In the genomic region with DNA sequence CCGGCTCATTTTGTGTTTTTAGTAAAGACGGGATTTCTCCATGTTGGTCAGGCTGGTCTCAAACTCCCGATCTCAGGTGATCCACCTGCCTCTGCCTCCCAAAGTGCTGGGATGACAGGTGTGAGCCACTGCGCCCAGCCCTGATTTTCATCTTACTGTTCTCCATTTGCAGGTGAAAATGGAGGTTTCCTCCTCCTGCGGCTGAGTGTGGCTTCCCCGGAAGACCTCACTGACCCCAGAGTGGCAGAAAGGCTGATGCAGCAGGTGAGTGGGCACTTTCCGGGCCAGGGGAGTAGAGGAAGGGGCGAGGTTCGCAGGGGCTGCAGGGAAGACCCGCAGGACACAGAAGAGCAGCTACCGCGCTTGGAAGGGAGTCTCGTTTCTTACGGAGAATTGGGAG, we compare ENCODE assay signal across 28 cellular contexts. TPM values are rescaled to one million over a fixed set of nuclear protein-coding genes. Genes with fewer than 3 reads are reported as not detected.
DNase-seq lines count a peak whose midpoint lies in the region; ATAC-seq and TF ChIP-seq lines count a peak whose summit lies in the region.
"Had no signal": no experiment of that assay in that cellular context is flagged by ENCODE, and none has a peak within 500 bp of the region (broad histone marks: within the 10 kb centered on the region; RNA-seq: fewer than 3 reads in every experiment).

No MANE protein-coding gene starts in this region.

- DNase-seq in activated CD8-positive, alpha-beta memory T cell treated with anti-CD3 and anti-CD28 coated beads, Interleukin-2, amount 10 ng/mL, durations not matched to agents 7 days and 5 days = peak; percentile 33
- no peak for DNase-seq in activated CD8-positive, alpha-beta memory T cell treated with anti-CD3 and anti-CD28 coated beads, Interleukin-2, amount 50 U/mL, for 4 hours
- DNase-seq in WTC11 (ENCODE audit: low spot score) = no peak
- DNase-seq in left colon = no peak
- peak; percentile 50 for DNase-seq in sigmoid colon
- DNase-seq in HPDE6-E6E7 (ENCODE audit: extremely low spot score) = no peak
- DNase-seq: ACHN; COR-L47; DND-41; GM23248; MM.1S; NCI-H1048; NCI-H1417 treated with DMSO at 0.1 percent for 48 hours; NCI-H187 treated with DMSO at 0.1 percent for 48 hours; NCI-H226; NCI-H510A treated with DMSO at 0.1 percent for 48 hours; NCI-H774; NK-92 treated with Interleukin-12 subunit alpha and Interleukin-12 subunit beta, amount 100 ng/mL, for 24 hours; SHP77 treated with DMSO at 0.1 percent for 48 hours had no signal

- no peaks in the 10 kb centered on the region for H3K36me3 Mint-ChIP-seq in activated CD8-positive, alpha-beta memory T cell treated with anti-CD3 and anti-CD28 coated beads, Interleukin-2, amount 10 ng/mL, durations not matched to agents 7 days and 5 days
- H3K36me3 Mint-ChIP-seq in WTC11 = no peaks in the 10 kb centered on the region
- peaks cover 31% of the 10 kb centered on the region for H3K36me3 Mint-ChIP-seq in stimulated activated memory B cell treated with anti-CD40 and anti-IgM and Interleukin-4, amounts not matched to agents 10 μg/mL and 1 μg/mL and 100 μg/mL, for 72 hours

- no peak for TF ChIP-seq CTCF in WTC11 (IDR thresholded peaks at IDR 0.05)
- no peak for TF ChIP-seq CTCF in sigmoid colon (IDR thresholded peaks at IDR 0.05)

- CTCF ChIA-PET in activated CD8-positive, alpha-beta memory T cell treated with anti-CD3 and anti-CD28 coated beads, Interleukin-2, amount 10 ng/mL, durations not matched to agents 7 days and 5 days (lab: Charles Lee) = interaction anchor here (0.6 to 0.7 kb wide), 2 partner anchors 18 to 860 kb away, joined by 3 to 4 read pairs; no protein-coding TSS in a partner anchor
- CTCF ChIA-PET in WTC11 (lab: Charles Lee) = interaction anchor here (0.7 to 2.2 kb wide), 3 partner anchors 15 to 104 kb away, joined by 5 to 10 read pairs (median 6); no protein-coding TSS in a partner anchor

- H3K27ac ChIP-seq in sigmoid colon = no peak overlapping the region
- H3K27ac ChIP-seq: 22Rv1, BLaER1, GM23248, RWPE1, SK-N-MC had no signal

- H3K27me3 Mint-ChIP-seq in activated CD8-positive, alpha-beta memory T cell treated with anti-CD3 and anti-CD28 coated beads, Interleukin-2, amount 10 ng/mL, durations not matched to agents 7 days and 5 days = peaks cover 7% of the 10 kb centered on the region
- peaks cover 7% of the 10 kb centered on the region for H3K27me3 Mint-ChIP-seq in WTC11 (ENCODE audit: low read depth)
- peaks cover 15% of the 10 kb centered on the region for H3K27me3 Mint-ChIP-seq in stimulated activated memory B cell treated with anti-CD40 and anti-IgM and Interleukin-4, amounts not matched to agents 10 μg/mL and 1 μg/mL and 100 μg/mL, for 72 hours
- H3K27me3 Mint-ChIP-seq: CD4-positive, alpha-beta T cell had no signal

- POLR2A ChIA-PET in WTC11 (lab: Charles Lee) = no interaction called here

- peaks cover 0 to 15% (median 0%) of the 10 kb centered on the region in 3 donors for H3K27me3 ChIP-seq in sigmoid colon
- H3K27me3 ChIP-seq: BLaER1 had no signal

- no peak for TF ChIP-seq POLR2A in sigmoid colon (IDR thresholded peaks at IDR 0.05)

- ATAC-seq in activated CD8-positive, alpha-beta memory T cell treated with anti-CD3 and anti-CD28 coated beads, Interleukin-2, amount 10 ng/mL, durations not matched to agents 7 days and 5 days = no peak
- ATAC-seq in WTC11 (peak; percentile 28; the same call in 1 of the 2 replicates), left colon (peak; percentile 1), HG02588 (IDR thresholded peaks at IDR 0.05; ENCODE audit: unreplicated experiment) (no peak)
- no peak for ATAC-seq in stimulated activated memory B cell treated with anti-CD40 and anti-IgM and Interleukin-4, amounts not matched to agents 10 μg/mL and 1 μg/mL and 100 μg/mL, for 72 hours
- ATAC-seq: HCT116 had no signal

- H3K27ac Mint-ChIP-seq in activated CD8-positive, alpha-beta memory T cell treated with anti-CD3 and anti-CD28 coated beads, Interleukin-2, amount 10 ng/mL, durations not matched to agents 7 days and 5 days = no peak overlapping the region
- no peak overlapping the region for H3K27ac Mint-ChIP-seq in WTC11
- H3K27ac Mint-ChIP-seq in stimulated activated memory B cell treated with anti-CD40 and anti-IgM and Interleukin-4, amounts not matched to agents 10 μg/mL and 1 μg/mL and 100 μg/mL, for 72 hours = no peak overlapping the region
- H3K27ac Mint-ChIP-seq: CD4-positive, alpha-beta T cell had no signal

- H3K36me3 ChIP-seq in sigmoid colon = peaks cover 0 to 8% (median 0%) of the 10 kb centered on the region in 4 donors

- intact Hi-C loops in left colon (cut with DNase I, micrococcal nuclease) = no loop called here
- intact Hi-C loops in sigmoid colon (cut with DNase I) = no loop called here

- no peak overlapping the region for H3K4me3 Mint-ChIP-seq in activated CD8-positive, alpha-beta memory T cell treated with anti-CD3 and anti-CD28 coated beads, Interleukin-2, amount 10 ng/mL, durations not matched to agents 7 days and 5 days
- no peak overlapping the region for H3K4me3 Mint-ChIP-seq in WTC11
- H3K4me3 Mint-ChIP-seq in stimulated activated memory B cell treated with anti-CD40 and anti-IgM and Interleukin-4, amounts not matched to agents 10 μg/mL and 1 μg/mL and 100 μg/mL, for 72 hours = no peak overlapping the region
- H3K4me3 Mint-ChIP-seq: CD4-positive, alpha-beta T cell had no signal

- H3K9me3 Mint-ChIP-seq in activated CD8-positive, alpha-beta memory T cell treated with anti-CD3 and anti-CD28 coated beads, Interleukin-2, amount 10 ng/mL, durations not matched to agents 7 days and 5 days (ENCODE audit: low read depth) = no peaks in the 10 kb centered on the region
- no peaks in the 10 kb centered on the region for H3K9me3 Mint-ChIP-seq in WTC11
- no peaks in the 10 kb centered on the region for H3K9me3 Mint-ChIP-seq in stimulated activated memory B cell treated with anti-CD40 and anti-IgM and Interleukin-4, amounts not matched to agents 10 μg/mL and 1 μg/mL and 100 μg/mL, for 72 hours
- H3K9me3 Mint-ChIP-seq: CD4-positive, alpha-beta T cell had no signal

- H3K4me3 ChIP-seq in sigmoid colon = no peak overlapping the region
- H3K4me3 ChIP-seq: BLaER1, GM23248, SK-N-MC had no signal

- H3K4me1 ChIP-seq in sigmoid colon = no peaks in the 10 kb centered on the region

- peaks cover 1% of the 10 kb centered on the region for H3K4me1 Mint-ChIP-seq in activated CD8-positive, alpha-beta memory T cell treated with anti-CD3 and anti-CD28 coated beads, Interleukin-2, amount 10 ng/mL, durations not matched to agents 7 days and 5 days
- no peaks in the 10 kb centered on the region for H3K4me1 Mint-ChIP-seq in WTC11
- H3K4me1 Mint-ChIP-seq in stimulated activated memory B cell treated with anti-CD40 and anti-IgM and Interleukin-4, amounts not matched to agents 10 μg/mL and 1 μg/mL and 100 μg/mL, for 72 hours = peaks cover 21% of the 10 kb centered on the region

- 85 to 92% methylated on average over 14 of the region's 14 CpGs for WGBS in sigmoid colon, 2 donors

- TF ChIP-seq EP300 in sigmoid colon (IDR thresholded peaks at IDR 0.05) = no peak

- no peaks in the 10 kb centered on the region for H3K9me3 ChIP-seq in sigmoid colon
- H3K9me3 ChIP-seq: BLaER1 had no signal

TF ChIP-seq in WTC11, 78 proteins besides CTCF, POLR2A, EP300 and RAD21:
- TF ChIP-seq, protein P1, sequence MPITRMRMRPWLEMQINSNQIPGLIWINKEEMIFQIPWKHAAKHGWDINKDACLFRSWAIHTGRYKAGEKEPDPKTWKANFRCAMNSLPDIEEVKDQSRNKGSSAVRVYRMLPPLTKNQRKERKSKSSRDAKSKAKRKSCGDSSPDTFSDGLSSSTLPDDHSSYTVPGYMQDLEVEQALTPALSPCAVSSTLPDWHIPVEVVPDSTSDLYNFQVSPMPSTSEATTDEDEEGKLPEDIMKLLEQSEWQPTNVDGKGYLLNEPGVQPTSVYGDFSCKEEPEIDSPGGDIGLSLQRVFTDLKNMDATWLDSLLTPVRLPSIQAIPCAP (CRISPR knock-in tag; IDR thresholded peaks at IDR 0.05) = no peak
- TF ChIP-seq SOX15 (CRISPR knock-in tag; IDR thresholded peaks at IDR 0.05) = no peak
- TF ChIP-seq ATF2 (CRISPR knock-in tag; IDR thresholded peaks at IDR 0.05; ENCODE audit: borderline replicate concordance, low read depth) = no peak
TF ChIP-seq in WTC11: peak in this region for 0.

RNA-seq across cellular contexts. Expression of gene MUC20, which starts 8.7 kb away (rescaled TPM):
- 1 to 10 TPM in 1 of 2 experiments, under 1 TPM in 1; 0.85 to 1.9 TPM for total RNA-seq in activated CD8-positive, alpha-beta memory T cell treated with anti-CD3 and anti-CD28 coated beads, Interleukin-2, amount 10 ng/mL, durations not matched to agents 7 days and 5 days
- total RNA-seq in WTC11 (2021) (0.34 to 0.77 TPM (median 0.57 TPM) in 3 replicates), left colon (100 to 1,000 TPM; 110 to 115 TPM), sigmoid colon (10 to 100 TPM in 2 of 4 donors, 1 to 10 TPM in 2; 2.9 to 20.8 (median 7.1) TPM)
- polyA plus RNA-seq in sigmoid colon = 10 to 100 TPM in 2 of 3 donors, 1 to 10 TPM in 1; 7.8 to 48.7 (median 13.9) TPM
- total RNA-seq: GM23248, LHCN-M2 had no signal
- polyA plus RNA-seq: GM23248 had no signal

Comparison
In these comparisons a context has a peak if more than half of its experiments do, and no peak if none do; other contexts are left out.
1. DNase-seq: peak in activated CD8-positive, alpha-beta memory T cell treated with anti-CD3 and anti-CD28 coated beads, Interleukin-2, amount 10 ng/mL, durations not matched to agents 7 days and 5 days (single experiment) and sigmoid colon (single experiment); none in activated CD8-positive, alpha-beta memory T cell treated with anti-CD3 and anti-CD28 coated beads, Interleukin-2, amount 50 U/mL, for 4 hours (single experiment), WTC11 (single experiment), left colon (0 of 2) and HPDE6-E6E7 (single experiment).
2. ATAC-seq: peak in WTC11 (single experiment) and left colon (single experiment); none in activated CD8-positive, alpha-beta memory T cell treated with anti-CD3 and anti-CD28 coated beads, Interleukin-2, amount 10 ng/mL, durations not matched to agents 7 days and 5 days (single experiment), stimulated activated memory B cell treated with anti-CD40 and anti-IgM and Interleukin-4, amounts not matched to agents 10 μg/mL and 1 μg/mL and 100 μg/mL, for 72 hours (single experiment) and HG02588 (single experiment).
3. RNA of gene MUC20, which starts 8.7 kb away (total RNA-seq): 110 to 115 TPM in left colon; 2.9 to 20.8 TPM in sigmoid colon, 0.85 to 1.9 TPM in activated CD8-positive, alpha-beta memory T cell treated with anti-CD3 and anti-CD28 coated beads, Interleukin-2, amount 10 ng/mL, durations not matched to agents 7 days and 5 days and 0.34 to 0.77 TPM in WTC11; every median in the first group is over 4 times any median in the second.